Comparison of ENCODE assay signal across 10 cellular contexts in genomic region chr1:144413404-144414118, GRCh38. TPM values are rescaled to one million over a fixed set of nuclear protein-coding genes. Genes with fewer than 3 reads are reported as not detected.
DNase-seq lines count a peak whose midpoint lies in the region; ATAC-seq and TF ChIP-seq lines count a peak whose summit lies in the region.
"Not testable (repeated sequence)": the region's sequence is repeated elsewhere in the genome, so short reads cannot be mapped to it uniquely, and the experiment has no call there.
"Had no signal": no experiment of that assay in that cellular context is flagged by ENCODE, and none has a peak within 500 bp of the region (broad histone marks: within the 10 kb centered on the region; RNA-seq: fewer than 3 reads in every experiment).

No MANE protein-coding gene starts in this region.

- H3K27ac ChIP-seq in endodermal cell (ENCODE audit: low read depth, low read length); thoracic aorta: not testable (repeated sequence)

- not testable (repeated sequence) for H3K27me3 Mint-ChIP-seq in Calu3 (ENCODE audit: unreplicated experiment); T-cell; endodermal cell (ENCODE audit: insufficient read depth)
- H3K27me3 Mint-ChIP-seq in activated naive CD8-positive, alpha-beta T cell treated with anti-CD3 and anti-CD28 coated beads for 36 hours, result peaks cover 13% of the 10 kb centered on the region

- not testable (repeated sequence) for DNase-seq in Calu3; activated naive CD8-positive, alpha-beta T cell treated with anti-CD3 and anti-CD28 coated beads for 36 hours; endodermal cell; omental fat pad (ENCODE audit: low spot score); thoracic aorta (ENCODE audit: low spot score)
- peak in 3 of 34 experiments; percentile 0 to 23 (median 1) for DNase-seq in T-cell

- POLR2A ChIA-PET in T-cell (lab: Charles Lee), result not testable (repeated sequence)

- ATAC-seq in HG03045 (IDR thresholded peaks at IDR 0.05; ENCODE audit: unreplicated experiment), result peak; percentile 8
- ATAC-seq in T-cell (replicated peaks in 1 of 4), result peak; percentile 22 to 41 (median 37)
- peak; percentile 37 for ATAC-seq in omental fat pad (ENCODE audit: low FRiP score)
- peak; percentile 12 for ATAC-seq in thoracic aorta (ENCODE audit: insufficient number of reproducible peaks, low FRiP score, low read depth)

- not testable (repeated sequence) for H3K9me3 ChIP-seq in endodermal cell (ENCODE audit: control insufficient read depth, low read length); iPS-18c (ENCODE audit: control insufficient read depth, insufficient read depth, low read length); thoracic aorta

- H3K36me3 Mint-ChIP-seq in Calu3 (ENCODE audit: insufficient read depth, unreplicated experiment), result peaks cover 17% of the 10 kb centered on the region
- not testable (repeated sequence) for H3K36me3 Mint-ChIP-seq in T-cell; activated naive CD8-positive, alpha-beta T cell treated with anti-CD3 and anti-CD28 coated beads for 36 hours; endodermal cell (ENCODE audit: low read depth)

- H3K4me1 ChIP-seq in endodermal cell (ENCODE audit: control insufficient read depth, insufficient read depth, low read length); thoracic aorta (ENCODE audit: control insufficient read depth in 1 of 2, low read depth in 2 of 2): not testable (repeated sequence)

- H3K4me3 ChIP-seq in endodermal cell (ENCODE audit: low read length), result peak overlapping the region; percentile 53
- peak overlapping the region; percentile 31; the same call in 1 of the 2 replicates for H3K4me3 ChIP-seq in iPS-18c (ENCODE audit: insufficient read depth, low read depth, low read length)
- H3K4me3 ChIP-seq in thoracic aorta, result peak overlapping the region; percentile 73

- H3K27me3 ChIP-seq in endodermal cell (ENCODE audit: control insufficient read depth, insufficient read depth, low read length, poor library complexity, severe bottlenecking); thoracic aorta (replicated peaks; ENCODE audit: insufficient read depth): not testable (repeated sequence)

- not testable (repeated sequence) for H3K9me3 Mint-ChIP-seq in Calu3 (ENCODE audit: low read depth, unreplicated experiment); T-cell; activated naive CD8-positive, alpha-beta T cell treated with anti-CD3 and anti-CD28 coated beads for 36 hours; endodermal cell

- H3K4me1 Mint-ChIP-seq in Calu3 (ENCODE audit: low read depth, unreplicated experiment); activated naive CD8-positive, alpha-beta T cell treated with anti-CD3 and anti-CD28 coated beads for 36 hours; endodermal cell: not testable (repeated sequence)
- peaks cover 4 to 18% (median 5%) of the 10 kb centered on the region in 3 donors for H3K4me1 Mint-ChIP-seq in T-cell

- not testable (repeated sequence) for H3K36me3 ChIP-seq in endodermal cell (ENCODE audit: control insufficient read depth, insufficient read depth, low read length); thoracic aorta

- not testable (repeated sequence) for H3K9ac ChIP-seq in endodermal cell (ENCODE audit: extremely low read depth, low read length, poor library complexity, severe bottlenecking)

- H3K27ac Mint-ChIP-seq in Calu3 (ENCODE audit: unreplicated experiment) (peak overlapping the region; percentile 80), T-cell (peak overlapping the region; percentile 91 to 97), endodermal cell (peak overlapping the region; percentile 99)
- H3K27ac Mint-ChIP-seq in activated naive CD8-positive, alpha-beta T cell treated with anti-CD3 and anti-CD28 coated beads for 36 hours, result peak overlapping the region; percentile 95

- intact Hi-C loops in Calu3 (cut with micrococcal nuclease; ENCODE audit: unreplicated experiment), result not testable (repeated sequence)

- H3K4me3 Mint-ChIP-seq in Calu3 (ENCODE audit: low read depth, unreplicated experiment) (peak overlapping the region; percentile 69), T-cell (peak overlapping the region; percentile 86 to 97 (median 88)), endodermal cell (peak overlapping the region; percentile 65)
- peak overlapping the region; percentile 86 for H3K4me3 Mint-ChIP-seq in activated naive CD8-positive, alpha-beta T cell treated with anti-CD3 and anti-CD28 coated beads for 36 hours

- CTCF ChIA-PET in Calu3 (lab: Charles Lee); T-cell (lab: Charles Lee): not testable (repeated sequence)

- not testable (repeated sequence) for BruUV-seq in Calu3 (replicated peaks; lab: Mats Ljungman, UMichigan)

- 35% methylated on average over 6 of the region's 26 CpGs; no CpG with 5 or more reads in 1 of the 2 experiments for WGBS in endodermal cell (ENCODE audit: insufficient coverage in 1 of 2, insufficient read length in 1 of 2), 2 experiments

- not testable (repeated sequence) for TF ChIP-seq CTCF in Calu3 (IDR thresholded peaks at IDR 0.05; ENCODE audit: unreplicated experiment); endodermal cell (conservative IDR thresholded peaks at IDR 0.05); omental fat pad (IDR thresholded peaks at IDR 0.05); thoracic aorta (IDR thresholded peaks at IDR 0.05)

RNA-seq across cellular contexts. Expression of gene PPIAL4E, which starts 40.1 kb away (rescaled TPM):
- total RNA-seq in Calu3 (2022), result not detected in 2 replicates
- 1 to 10 TPM in 2 of 5 donors, under 1 TPM in 1, not detected in 2; 0.85 to 2.0 (median 1.4) TPM for total RNA-seq in T-cell
- not detected for total RNA-seq in activated naive CD8-positive, alpha-beta T cell treated with anti-CD3 and anti-CD28 coated beads for 36 hours
- not detected for total RNA-seq in endodermal cell
- not detected for polyA plus RNA-seq in endodermal cell (2013, experiment 1 of 2)
- not detected for polyA plus RNA-seq in endodermal cell (2013, experiment 2 of 2)
- not detected for total RNA-seq in omental fat pad
- not detected for total RNA-seq in thoracic aorta
- total RNA-seq: kidney epithelial cell, pulmonary artery endothelial cell had no signal

RNA-seq across cellular contexts. Expression of gene NBPF15, which starts 47.9 kb away (rescaled TPM):
- total RNA-seq in Calu3 (2022), result 47.7 and 53.8 TPM in 2 replicates
- 100 to 1,000 TPM in 4 of 5 donors, 10 to 100 TPM in 1; 84.7 to 178 (median 149) TPM for total RNA-seq in T-cell
- total RNA-seq in activated naive CD8-positive, alpha-beta T cell treated with anti-CD3 and anti-CD28 coated beads for 36 hours, result 10 to 100 TPM; 17.7 to 17.8 TPM
- 10 to 100 TPM; 60.2 to 98.0 TPM for total RNA-seq in endodermal cell
- polyA plus RNA-seq in endodermal cell (2013, experiment 1 of 2), result 42.5 TPM
- polyA plus RNA-seq in endodermal cell (2013, experiment 2 of 2), result 46.4 TPM
- 10 to 100 TPM; 16.5 to 31.5 (median 23.4) TPM for total RNA-seq in omental fat pad
- 10 to 100 TPM; 19.5 to 59.7 TPM for total RNA-seq in thoracic aorta
